In genomic region chr6:159098636-159099106, GRCh38 we compare ENCODE assay signal across 9 cellular contexts. TPM values are rescaled to one million over a fixed set of nuclear protein-coding genes. Genes with fewer than 3 reads are reported as not detected.
DNase-seq lines count a peak whose midpoint lies in the region; ATAC-seq and TF ChIP-seq lines count a peak whose summit lies in the region.
"Had no signal": no experiment of that assay in that cellular context is flagged by ENCODE, and none has a peak within 500 bp of the region (broad histone marks: within the 10 kb centered on the region; RNA-seq: fewer than 3 reads in every experiment).

No MANE protein-coding gene starts in this region.

- CTCF ChIA-PET in activated CD4-positive, alpha-beta memory T cell treated with anti-CD3 and anti-CD28 coated beads, Interleukin-2, amount 10 ng/mL, durations not matched to agents 7 days and 5 days (lab: Charles Lee), result interaction anchor here (0.8 to 1.4 kb wide), 4 partner anchors 55 to 90 kb away, joined by 4 to 10 read pairs (median 4); no protein-coding TSS in a partner anchor

- H3K27ac ChIP-seq in H9 (ENCODE audit: insufficient read length, low read depth, low read length), result no peak overlapping the region

- no peak overlapping the region for H3K4me2 ChIP-seq in H9 (ENCODE audit: insufficient read depth, insufficient read length, low read length)

- no peak overlapping the region for H3K9ac ChIP-seq in H9 (ENCODE audit: extremely low read depth, insufficient read length, low read length)

- no peak overlapping the region for H3K4ac ChIP-seq in H9 (ENCODE audit: low read depth, low read length)

- H3K23me2 ChIP-seq in H9 (ENCODE audit: insufficient read length, low read depth, low read length, poor library complexity, severe bottlenecking), result no peaks in the 10 kb centered on the region

- no peak overlapping the region for H2BK120ac ChIP-seq in H9 (ENCODE audit: low read depth, low read length, poor library complexity, severe bottlenecking)

- H2BK5ac ChIP-seq in H9 (ENCODE audit: insufficient read length, low read length), result no peak overlapping the region

- no peak overlapping the region for H4K91ac ChIP-seq in H9 (ENCODE audit: insufficient read length, low read depth, low read length)

- H2AFZ ChIP-seq in H9 (ENCODE audit: low read length), result no peak overlapping the region

- no peak overlapping the region for H4K5ac ChIP-seq in H9 (ENCODE audit: insufficient read length, low read depth, low read length)

- H3K79me1 ChIP-seq in H9 (ENCODE audit: insufficient read depth, low read depth, low read length, poor library complexity, severe bottlenecking), result no peaks in the 10 kb centered on the region

- no peaks in the 10 kb centered on the region for H3K9me3 ChIP-seq in H9 (ENCODE audit: control insufficient read depth, low read depth, low read length)

- H3K27ac Mint-ChIP-seq in activated CD4-positive, alpha-beta memory T cell treated with anti-CD3 and anti-CD28 coated beads, Interleukin-2, amount 10 ng/mL, durations not matched to agents 7 days and 5 days, result peak overlapping the region; percentile 73
- no peak overlapping the region for H3K27ac Mint-ChIP-seq in H9

- TF ChIP-seq CTCF in H9 (conservative IDR thresholded peaks at IDR 0.05), result no peak

- no peak overlapping the region for H4K8ac ChIP-seq in H9 (replicated peaks; ENCODE audit: insufficient read length, low read depth, low read length)

- H3K4me1 ChIP-seq in H9 (ENCODE audit: insufficient read depth, low read length), result no peaks in the 10 kb centered on the region; the same call in 1 of the 2 replicates

- H2BK20ac ChIP-seq in H9 (ENCODE audit: low read depth, low read length, poor library complexity, severe bottlenecking), result no peak overlapping the region

- no peak overlapping the region for H2BK12ac ChIP-seq in H9 (ENCODE audit: insufficient read length, low read depth, low read length)

- H3K56ac ChIP-seq in H9 (ENCODE audit: insufficient read length, low read depth, low read length), result no peak overlapping the region

- H3K27me3 Mint-ChIP-seq in activated CD4-positive, alpha-beta memory T cell treated with anti-CD3 and anti-CD28 coated beads, Interleukin-2, amount 10 ng/mL, durations not matched to agents 7 days and 5 days, result no peaks in the 10 kb centered on the region
- H3K27me3 Mint-ChIP-seq in H9 (ENCODE audit: low read depth), result no peaks in the 10 kb centered on the region

- H2BK15ac ChIP-seq in H9 (ENCODE audit: low read depth, low read length), result no peak overlapping the region

- no peaks in the 10 kb centered on the region for H3K27me3 ChIP-seq in H9 (ENCODE audit: insufficient read depth, low read length)

- no peak overlapping the region for H3K18ac ChIP-seq in H9 (ENCODE audit: insufficient read length, low read depth, low read length)

- ATAC-seq in HG02798 (IDR thresholded peaks at IDR 0.05; ENCODE audit: poor library complexity, unreplicated experiment), result peak; percentile 42
- no peak for ATAC-seq in GM19395 (IDR thresholded peaks at IDR 0.05; ENCODE audit: unreplicated experiment)
- no peak for ATAC-seq in HG02970 (IDR thresholded peaks at IDR 0.05; ENCODE audit: low FRiP score, unreplicated experiment)

- no peak overlapping the region for H3K14ac ChIP-seq in H9 (ENCODE audit: insufficient read depth, low read length)

- no peaks in the 10 kb centered on the region for H4K20me1 ChIP-seq in H9 (ENCODE audit: control insufficient read depth, insufficient read depth, insufficient read length)

- H3K79me2 ChIP-seq in H9 (ENCODE audit: insufficient read depth, low read length), result no peaks in the 10 kb centered on the region

- H3T11ph ChIP-seq in H9 (ENCODE audit: low read length), result no peak overlapping the region

- no CpG with 5 or more reads among the region's 14 CpGs for WGBS in H9 (ENCODE audit: extremely low coverage, insufficient read length, low lambda C conversion rate)

- no peaks in the 10 kb centered on the region for H3K9me3 Mint-ChIP-seq in activated CD4-positive, alpha-beta memory T cell treated with anti-CD3 and anti-CD28 coated beads, Interleukin-2, amount 10 ng/mL, durations not matched to agents 7 days and 5 days
- H3K9me3 Mint-ChIP-seq in H9, result no peaks in the 10 kb centered on the region

- H3K36me3 Mint-ChIP-seq in activated CD4-positive, alpha-beta memory T cell treated with anti-CD3 and anti-CD28 coated beads, Interleukin-2, amount 10 ng/mL, durations not matched to agents 7 days and 5 days (ENCODE audit: low read depth), result peaks cover 2% of the 10 kb centered on the region
- no peaks in the 10 kb centered on the region for H3K36me3 Mint-ChIP-seq in H9 (ENCODE audit: insufficient read depth in 1 of 3, low read depth in 3 of 3)
- H3K36me3 Mint-ChIP-seq: brain had no signal

- H3K4me3 Mint-ChIP-seq in activated CD4-positive, alpha-beta memory T cell treated with anti-CD3 and anti-CD28 coated beads, Interleukin-2, amount 10 ng/mL, durations not matched to agents 7 days and 5 days, result peak overlapping the region; percentile 49
- no peak overlapping the region for H3K4me3 Mint-ChIP-seq in H9
- H3K4me3 Mint-ChIP-seq: brain had no signal

- POLR2A ChIA-PET in activated CD4-positive, alpha-beta memory T cell treated with anti-CD3 and anti-CD28 coated beads, Interleukin-2, amount 10 ng/mL, durations not matched to agents 7 days and 5 days (lab: Charles Lee), result interaction anchor here (0.9 to 3.5 kb wide), 6 partner anchors 35 to 99 kb away, joined by 3 to 35 read pairs (median 6); partner anchors contain the start of genes RSPH3 and TAGAP

- no peak overlapping the region for H2AK5ac ChIP-seq in H9 (ENCODE audit: insufficient read length, low read length)

- no peak overlapping the region for H3K23ac ChIP-seq in H9 (ENCODE audit: insufficient read length, low read depth, low read length)

- peaks cover 56% of the 10 kb centered on the region for H3K4me1 Mint-ChIP-seq in activated CD4-positive, alpha-beta memory T cell treated with anti-CD3 and anti-CD28 coated beads, Interleukin-2, amount 10 ng/mL, durations not matched to agents 7 days and 5 days
- H3K4me1 Mint-ChIP-seq in H9, result peaks cover 1 to 9% of the 10 kb centered on the region in 2 experiments

- peak; percentile 61 for DNase-seq in activated CD4-positive, alpha-beta memory T cell treated with anti-CD3 and anti-CD28 coated beads, Interleukin-2, amount 10 ng/mL, durations not matched to agents 7 days and 5 days
- DNase-seq in germinal center (ENCODE audit: low spot score) (peak; percentile 74), SKM-1 (lab: John Stamatoyannopoulos, UW; ENCODE audit: unreplicated experiment) (no peak), H9 (no peak)
- DNase-seq in stimulated activated CD8-positive, alpha-beta memory T cell treated with anti-CD3 and anti-CD28 coated beads, Interleukin-4, amount 100 ng/mL, for 48 hours, result peak; percentile 73

RNA-seq across cellular contexts. Expression of gene TAGAP, which starts 53.9 kb away (rescaled TPM):
- total RNA-seq in activated CD4-positive, alpha-beta memory T cell treated with anti-CD3 and anti-CD28 coated beads, Interleukin-2, amount 10 ng/mL, durations not matched to agents 7 days and 5 days, result 10 to 100 TPM; 52.0 to 53.2 TPM
- total RNA-seq in H9 (2021), result not detected in 2 replicates

Comparison
In these comparisons a context has a peak if more than half of its experiments do, and no peak if none do; other contexts are left out.
1. DNase-seq: peak in activated CD4-positive, alpha-beta memory T cell treated with anti-CD3 and anti-CD28 coated beads, Interleukin-2, amount 10 ng/mL, durations not matched to agents 7 days and 5 days (single experiment), germinal center (single experiment) and stimulated activated CD8-positive, alpha-beta memory T cell treated with anti-CD3 and anti-CD28 coated beads, Interleukin-4, amount 100 ng/mL, for 48 hours (single experiment); none in SKM-1 (single experiment) and H9 (single experiment).
2. RNA of gene TAGAP, which starts 53.9 kb away (total RNA-seq): 52.0 to 53.2 TPM in activated CD4-positive, alpha-beta memory T cell treated with anti-CD3 and anti-CD28 coated beads, Interleukin-2, amount 10 ng/mL, durations not matched to agents 7 days and 5 days; not detected in H9; every median in the first group is over 10 times any median in the second.